1 cellular context compared by ENCODE assay signal in the genomic region with DNA sequence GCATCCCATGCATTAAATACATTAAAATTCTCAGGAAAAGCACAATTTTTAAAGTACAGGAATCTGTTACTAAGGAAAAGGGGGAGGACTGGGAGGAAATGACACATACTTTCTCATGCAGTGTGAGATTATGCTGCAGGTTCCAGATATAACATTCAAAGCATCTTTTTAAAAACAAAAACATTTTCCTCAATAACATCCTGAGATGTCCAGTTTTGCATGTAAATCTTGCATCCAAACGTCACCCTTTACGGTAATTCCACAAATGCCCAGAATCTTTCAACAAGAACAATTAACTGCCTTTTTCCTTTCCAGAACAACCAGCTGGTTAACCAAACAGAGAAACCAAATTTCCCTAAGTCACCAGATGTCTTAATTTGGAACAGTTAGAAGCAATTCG.
TF ChIP-seq lines count a peak whose summit lies in the region.

No MANE protein-coding gene starts in this region.

TF ChIP-seq in HepG2, 621 proteins besides CTCF, POLR2A, EP300 and RAD21:
- TF ChIP-seq SYNCRIP (IDR thresholded peaks at IDR 0.05; ENCODE audit: insufficient read depth, low read depth, low read length) (no peak), HNRNPUL1 (IDR thresholded peaks at IDR 0.05; ENCODE audit: low read depth, low read length) (no peak), ZMAT3 (CRISPR knock-in tag; conservative IDR thresholded peaks at IDR 0.05) (no peak), HMG20B (CRISPR knock-in tag; conservative IDR thresholded peaks at IDR 0.05) (no peak), HNRNPK (IDR thresholded peaks at IDR 0.05; ENCODE audit: low read depth, low read length, poor library complexity, severe bottlenecking) (no peak), ETV6 (CRISPR knock-in tag; conservative IDR thresholded peaks at IDR 0.05) (no peak), ZNF598 (CRISPR knock-in tag; IDR thresholded peaks at IDR 0.05; ENCODE audit: borderline replicate concordance) (no peak), TAF15 (IDR thresholded peaks at IDR 0.05; ENCODE audit: low read depth, low read length, poor library complexity, severe bottlenecking) (no peak), HNRNPL (IDR thresholded peaks at IDR 0.05; ENCODE audit: low read depth, low read length) (no peak), ZNF557 (CRISPR knock-in tag; IDR thresholded peaks at IDR 0.05) (no peak), SMAD1 (CRISPR knock-in tag; IDR thresholded peaks at IDR 0.05; ENCODE audit: borderline replicate concordance, low read depth) (no peak), FIP1L1 (IDR thresholded peaks at IDR 0.05; ENCODE audit: borderline replicate concordance, insufficient read depth, low read depth, low read length) (no peak)
- TF ChIP-seq, protein P1, sequence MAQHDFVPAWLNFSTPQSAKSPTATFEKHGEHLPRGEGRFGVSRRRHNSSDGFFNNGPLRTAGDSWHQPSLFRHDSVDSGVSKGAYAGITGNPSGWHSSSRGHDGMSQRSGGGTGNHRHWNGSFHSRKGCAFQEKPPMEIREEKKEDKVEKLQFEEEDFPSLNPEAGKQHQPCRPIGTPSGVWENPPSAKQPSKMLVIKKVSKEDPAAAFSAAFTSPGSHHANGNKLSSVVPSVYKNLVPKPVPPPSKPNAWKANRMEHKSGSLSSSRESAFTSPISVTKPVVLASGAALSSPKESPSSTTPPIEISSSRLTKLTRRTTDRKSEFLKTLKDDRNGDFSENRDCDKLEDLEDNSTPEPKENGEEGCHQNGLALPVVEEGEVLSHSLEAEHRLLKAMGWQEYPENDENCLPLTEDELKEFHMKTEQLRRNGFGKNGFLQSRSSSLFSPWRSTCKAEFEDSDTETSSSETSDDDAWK (CRISPR knock-in tag; IDR thresholded peaks at IDR 0.05) = no peak
- TF ChIP-seq, protein P2, sequence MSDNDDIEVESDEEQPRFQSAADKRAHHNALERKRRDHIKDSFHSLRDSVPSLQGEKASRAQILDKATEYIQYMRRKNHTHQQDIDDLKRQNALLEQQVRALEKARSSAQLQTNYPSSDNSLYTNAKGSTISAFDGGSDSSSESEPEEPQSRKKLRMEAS (IDR thresholded peaks at IDR 0.05) = no peak
TF ChIP-seq in HepG2: peak in this region for 0.
